ENCODE assay signal across 24 cellular contexts in the genomic region with DNA sequence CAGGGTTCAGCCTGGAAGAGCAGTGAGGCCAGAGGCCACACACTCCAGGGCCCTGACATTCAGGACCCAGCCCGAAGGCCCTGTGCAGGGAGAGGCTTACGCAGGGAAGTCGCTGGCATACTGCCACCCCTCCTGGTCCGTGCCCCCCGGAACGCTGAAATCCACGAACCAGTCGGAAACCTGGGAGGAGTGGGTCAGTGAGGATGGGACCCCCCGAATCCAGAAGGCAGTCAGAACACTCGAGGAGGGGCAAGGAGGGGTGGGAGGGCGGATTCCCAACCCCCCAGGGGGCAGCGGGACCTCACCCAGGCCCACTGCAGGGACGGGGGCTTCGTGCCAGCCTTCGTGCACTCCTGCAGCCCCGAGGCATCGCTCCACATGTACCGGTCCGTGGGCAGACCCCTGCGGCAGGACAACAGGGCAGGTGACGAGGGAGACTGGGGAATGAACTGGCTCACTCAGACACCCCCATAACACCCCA. TPM values are rescaled to one million over a fixed set of nuclear protein-coding genes. Genes with fewer than 3 reads are reported as not detected.
DNase-seq lines count a peak whose midpoint lies in the region; ATAC-seq and TF ChIP-seq lines count a peak whose summit lies in the region.
"Had no signal": no experiment of that assay in that cellular context is flagged by ENCODE, and none has a peak within 500 bp of the region (broad histone marks: within the 10 kb centered on the region; RNA-seq: fewer than 3 reads in every experiment).

No MANE protein-coding gene starts in this region.

- H3K9me3 ChIP-seq in heart left ventricle (no peaks in the 10 kb centered on the region), Panc1 (ENCODE audit: control insufficient read depth, insufficient read depth, low read depth, low read length) (no peaks in the 10 kb centered on the region), lower lobe of right lung (no peaks in the 10 kb centered on the region), HAP-1 (no peaks in the 10 kb centered on the region)
- H3K9me3 ChIP-seq: A549, Caco-2, SK-N-SH had no signal

- TF ChIP-seq POLR2A in heart left ventricle (IDR thresholded peaks at IDR 0.05), result no peak

- POLR2A ChIA-PET in Panc1 (lab: Charles Lee), result no interaction called here

- H3K27ac Mint-ChIP-seq in stimulated activated memory B cell treated with anti-CD40 and anti-IgM and Interleukin-4, amounts not matched to agents 10 μg/mL and 1 μg/mL and 100 μg/mL, for 72 hours, result no peak overlapping the region
- H3K27ac Mint-ChIP-seq: CD8-positive, alpha-beta T cell had no signal

- H3K4me1 Mint-ChIP-seq in stimulated activated memory B cell treated with anti-CD40 and anti-IgM and Interleukin-4, amounts not matched to agents 10 μg/mL and 1 μg/mL and 100 μg/mL, for 72 hours, result peaks cover 3% of the 10 kb centered on the region

- peak in 1 of 4 donors; percentile 13 for ATAC-seq in heart left ventricle
- no peak for ATAC-seq in left ventricle myocardium superior
- 0 out of 2 replicates have a peak, but pooled peaks have one; percentile 32 for ATAC-seq in Panc1
- ATAC-seq in lower lobe of right lung, result no peak
- peak; percentile 6 for ATAC-seq in stimulated activated memory B cell treated with anti-CD40 and anti-IgM and Interleukin-4, amounts not matched to agents 10 μg/mL and 1 μg/mL and 100 μg/mL, for 72 hours
- ATAC-seq: CD8-positive, alpha-beta T cell had no signal

- H3K4me3 Mint-ChIP-seq in stimulated activated memory B cell treated with anti-CD40 and anti-IgM and Interleukin-4, amounts not matched to agents 10 μg/mL and 1 μg/mL and 100 μg/mL, for 72 hours, result no peak overlapping the region
- H3K4me3 Mint-ChIP-seq: CD8-positive, alpha-beta T cell had no signal

- no peak overlapping the region for H3K4me3 ChIP-seq in heart left ventricle
- H3K4me3 ChIP-seq in Panc1 (ENCODE audit: low read depth in 2 of 2, low read length in 2 of 2), result no peak overlapping the region
- no peak overlapping the region for H3K4me3 ChIP-seq in lower lobe of right lung
- no peak overlapping the region for H3K4me3 ChIP-seq in HAP-1
- H3K4me3 ChIP-seq: A549 had no signal

- TF ChIP-seq CTCF in heart left ventricle (IDR thresholded peaks at IDR 0.05) (no peak), Panc1 (IDR thresholded peaks at IDR 0.05) (no peak), lower lobe of right lung (IDR thresholded peaks at IDR 0.05) (no peak)

- peaks cover 58% of the 10 kb centered on the region for H3K36me3 Mint-ChIP-seq in stimulated activated memory B cell treated with anti-CD40 and anti-IgM and Interleukin-4, amounts not matched to agents 10 μg/mL and 1 μg/mL and 100 μg/mL, for 72 hours

- H3K4me1 ChIP-seq in heart left ventricle (no peaks in the 10 kb centered on the region), Panc1 (ENCODE audit: control insufficient read depth, insufficient read depth, low read length) (no peaks in the 10 kb centered on the region), lower lobe of right lung (no peaks in the 10 kb centered on the region), HAP-1 (no peaks in the 10 kb centered on the region)
- H3K4me1 ChIP-seq: Caco-2 had no signal

- CTCF ChIA-PET in Panc1 (lab: Charles Lee), result no interaction called here

- H3K27me3 ChIP-seq in heart left ventricle (no peaks in the 10 kb centered on the region), Panc1 (ENCODE audit: control insufficient read depth, insufficient read depth, low read length) (no peaks in the 10 kb centered on the region), lower lobe of right lung (ENCODE audit: low read depth) (no peaks in the 10 kb centered on the region), HAP-1 (ENCODE audit: low read depth) (no peaks in the 10 kb centered on the region)

- intact Hi-C loops in heart left ventricle (cut with DNase I), result no loop called here
- intact Hi-C loops in left ventricle myocardium superior (cut with micrococcal nuclease), result no loop called here
- intact Hi-C loops in Panc1 (cut with micrococcal nuclease; ENCODE audit: unreplicated experiment), result no loop called here
- intact Hi-C loops in lower lobe of right lung (cut with DNase I), result no loop called here

- no TSS peak for BruUV-seq in Panc1 (replicated peaks; lab: Mats Ljungman, UMichigan)

- DNase-seq in heart left ventricle (peak in 3 of 5 donors; percentile 12 to 61 (median 19)), left ventricle myocardium superior (no peak), Panc1 (ENCODE audit: low read depth, low spot score) (no peak), lower lobe of right lung (peak; percentile 39), KBM-7 (no peak), HAP-1 (ENCODE audit: low spot score in 2 of 2) (no peak), ureter (ENCODE audit: low spot score) (no peak)
- DNase-seq: AML-193; C1 segment of cervical spinal cord; Caco-2; CD8-positive, alpha-beta T cell; Karpas-422; NCI-H1092; NCI-H1417 treated with DMSO at 0.1 percent for 48 hours; NCI-H1694 treated with DMSO at 0.1 percent for 48 hours; NCI-H2081 treated with DMSO at 0.1 percent for 48 hours; NCI-H2171; NCI-H226; NCI-H510A; NCI-H69; SK-N-SH had no signal

- H3K27me3 Mint-ChIP-seq in stimulated activated memory B cell treated with anti-CD40 and anti-IgM and Interleukin-4, amounts not matched to agents 10 μg/mL and 1 μg/mL and 100 μg/mL, for 72 hours, result no peaks in the 10 kb centered on the region

- no peaks in the 10 kb centered on the region for H3K9me3 Mint-ChIP-seq in stimulated activated memory B cell treated with anti-CD40 and anti-IgM and Interleukin-4, amounts not matched to agents 10 μg/mL and 1 μg/mL and 100 μg/mL, for 72 hours
- H3K9me3 Mint-ChIP-seq: CD8-positive, alpha-beta T cell had no signal

- WGBS in heart left ventricle, 4 donors, result 92 to 95% (median 94%) methylated on average over 3 to 21 of the region's 21 CpGs

- in situ Hi-C loops in Panc1 (cut with HindIII; ENCODE audit: low pct_unique_long_range_greater_than_20kb, low sequenced_read_pairs) (no loop called here), KBM-7 (cut with MboI; ENCODE audit: low pct_unique_long_range_greater_than_20kb, low sequenced_read_pairs) (no loop called here), HAP-1 (cut with MboI; ENCODE audit: low sequenced_read_pairs) (no loop called here)

- H3K27ac ChIP-seq in heart left ventricle (no peak overlapping the region), Panc1 (ENCODE audit: low read length) (no peak overlapping the region), lower lobe of right lung (no peak overlapping the region)
- H3K27ac ChIP-seq: A549, RWPE1 had no signal

- H3K36me3 ChIP-seq in heart left ventricle (peaks cover 0 to 93% (median 71%) of the 10 kb centered on the region in 9 donors), Panc1 (ENCODE audit: control insufficient read depth, insufficient read depth, low read length) (no peaks in the 10 kb centered on the region), lower lobe of right lung (peaks cover 88% of the 10 kb centered on the region), HAP-1 (replicated peaks) (no peaks in the 10 kb centered on the region)

RNA-seq across cellular contexts. Expression of gene BHLHA15, which starts 13.5 kb away (rescaled TPM):
- total RNA-seq in heart left ventricle, result 1 to 10 TPM in 1 of 9 donors, under 1 TPM in 1, not detected in 7; 0.61 to 1.3 TPM
- polyA plus RNA-seq in heart left ventricle, result under 1 TPM in 1 of 2 donors, not detected in 1; 0.26 TPM
- total RNA-seq in left ventricle myocardium superior, result not detected
- total RNA-seq in Panc1 (2021; ENCODE audit: unreplicated experiment), result 0.26 TPM
- polyA plus RNA-seq in Panc1 (2012; ENCODE audit: insufficient read length), result 1.5 TPM
- total RNA-seq in lower lobe of right lung, result 1.2 TPM
- total RNA-seq in ureter, result 0.73 TPM
- total RNA-seq: CD8-positive, alpha-beta T cell had no signal

RNA-seq across cellular contexts. Expression of gene TECPR1, which starts 27.3 kb away (rescaled TPM):
- total RNA-seq in heart left ventricle, result 10 to 100 TPM; 12.2 to 33.0 (median 22.7) TPM
- polyA plus RNA-seq in heart left ventricle, result 10 to 100 TPM; 10.9 to 23.2 TPM
- 25.2 TPM for total RNA-seq in left ventricle myocardium superior
- total RNA-seq in Panc1 (2021; ENCODE audit: unreplicated experiment), result 21.0 TPM
- polyA plus RNA-seq in Panc1 (2012; ENCODE audit: insufficient read length), result 28.9 TPM
- total RNA-seq in lower lobe of right lung, result 50.1 TPM
- total RNA-seq in ureter, result 37.9 TPM

RNA-seq across cellular contexts. Expression of gene BRI3, which starts 56.7 kb away (rescaled TPM):
- total RNA-seq in heart left ventricle, result 100 to 1,000 TPM in 7 of 9 donors, 10 to 100 TPM in 2; 51.0 to 274 (median 223) TPM
- 100 to 1,000 TPM; 236 to 237 TPM for polyA plus RNA-seq in heart left ventricle
- 269 TPM for total RNA-seq in left ventricle myocardium superior
- 344 TPM for total RNA-seq in Panc1 (2021; ENCODE audit: unreplicated experiment)
- polyA plus RNA-seq in Panc1 (2012; ENCODE audit: insufficient read length), result 404 TPM
- total RNA-seq in lower lobe of right lung, result 516 TPM
- 141 TPM for total RNA-seq in ureter

Comparison
In these comparisons a context has a peak if more than half of its experiments do, and no peak if none do; other contexts are left out.
1. DNase-seq: peak in heart left ventricle (3 of 5) and lower lobe of right lung (single experiment); none in left ventricle myocardium superior (single experiment), Panc1 (single experiment), KBM-7 (single experiment), HAP-1 (0 of 2) and ureter (single experiment).
2. ATAC-seq: peak in Panc1 (single experiment) and stimulated activated memory B cell treated with anti-CD40 and anti-IgM and Interleukin-4, amounts not matched to agents 10 μg/mL and 1 μg/mL and 100 μg/mL, for 72 hours (single experiment); none in left ventricle myocardium superior (single experiment) and lower lobe of right lung (0 of 2).